In genomic region chr2:127414855-127415592, GRCh38 we compare ENCODE assay signal across 1 cellular context.
TF ChIP-seq lines count a peak whose summit lies in the region.

No MANE protein-coding gene starts in this region.

TF ChIP-seq in HepG2, 621 proteins besides CTCF, POLR2A, EP300 and RAD21 (continues in another document):
- no peak for TF ChIP-seq SP2 (CRISPR knock-in tag; IDR thresholded peaks at IDR 0.05)
- TF ChIP-seq ZNF510 (CRISPR knock-in tag; IDR thresholded peaks at IDR 0.05; ENCODE audit: low read depth), result 0 out of 2 replicates have a peak, but pooled peaks have one; percentile 49
- no peak for TF ChIP-seq ZC3H4 (CRISPR knock-in tag; IDR thresholded peaks at IDR 0.05; ENCODE audit: borderline replicate concordance)
- 0 out of 2 replicates have a peak, but pooled peaks have one; percentile 56 for TF ChIP-seq PRMT3 (CRISPR knock-in tag; IDR thresholded peaks at IDR 0.05; ENCODE audit: borderline replicate concordance, low read depth)
- TF ChIP-seq ZNF639 (CRISPR knock-in tag; conservative IDR thresholded peaks at IDR 0.05), result no peak
- peak; percentile 37; the same call in 1 of the 2 replicates for TF ChIP-seq YEATS2 (CRISPR knock-in tag; IDR thresholded peaks at IDR 0.05; ENCODE audit: borderline replicate concordance)
- TF ChIP-seq RFX1 (IDR thresholded peaks at IDR 0.05), result no peak
- TF ChIP-seq, protein P1, sequence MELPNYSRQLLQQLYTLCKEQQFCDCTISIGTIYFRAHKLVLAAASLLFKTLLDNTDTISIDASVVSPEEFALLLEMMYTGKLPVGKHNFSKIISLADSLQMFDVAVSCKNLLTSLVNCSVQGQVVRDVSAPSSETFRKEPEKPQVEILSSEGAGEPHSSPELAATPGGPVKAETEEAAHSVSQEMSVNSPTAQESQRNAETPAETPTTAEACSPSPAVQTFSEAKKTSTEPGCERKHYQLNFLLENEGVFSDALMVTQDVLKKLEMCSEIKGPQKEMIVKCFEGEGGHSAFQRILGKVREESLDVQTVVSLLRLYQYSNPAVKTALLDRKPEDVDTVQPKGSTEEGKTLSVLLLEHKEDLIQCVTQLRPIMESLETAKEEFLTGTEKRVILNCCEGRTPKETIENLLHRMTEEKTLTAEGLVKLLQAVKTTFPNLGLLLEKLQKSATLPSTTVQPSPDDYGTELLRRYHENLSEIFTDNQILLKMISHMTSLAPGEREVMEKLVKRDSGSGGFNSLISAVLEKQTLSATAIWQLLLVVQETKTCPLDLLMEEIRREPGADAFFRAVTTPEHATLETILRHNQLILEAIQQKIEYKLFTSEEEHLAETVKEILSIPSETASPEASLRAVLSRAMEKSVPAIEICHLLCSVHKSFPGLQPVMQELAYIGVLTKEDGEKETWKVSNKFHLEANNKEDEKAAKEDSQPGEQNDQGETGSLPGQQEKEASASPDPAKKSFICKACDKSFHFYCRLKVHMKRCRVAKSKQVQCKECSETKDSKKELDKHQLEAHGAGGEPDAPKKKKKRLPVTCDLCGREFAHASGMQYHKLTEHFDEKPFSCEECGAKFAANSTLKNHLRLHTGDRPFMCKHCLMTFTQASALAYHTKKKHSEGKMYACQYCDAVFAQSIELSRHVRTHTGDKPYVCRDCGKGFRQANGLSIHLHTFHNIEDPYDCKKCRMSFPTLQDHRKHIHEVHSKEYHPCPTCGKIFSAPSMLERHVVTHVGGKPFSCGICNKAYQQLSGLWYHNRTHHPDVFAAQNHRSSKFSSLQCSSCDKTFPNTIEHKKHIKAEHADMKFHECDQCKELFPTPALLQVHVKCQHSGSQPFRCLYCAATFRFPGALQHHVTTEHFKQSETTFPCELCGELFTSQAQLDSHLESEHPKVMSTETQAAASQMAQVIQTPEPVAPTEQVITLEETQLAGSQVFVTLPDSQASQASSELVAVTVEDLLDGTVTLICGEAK (IDR thresholded peaks at IDR 0.05), result no peak
- TF ChIP-seq, protein P1 (CRISPR knock-in tag; IDR thresholded peaks at IDR 0.05), result 0 out of 2 replicates have a peak, but pooled peaks have one; percentile 49
- no peak for TF ChIP-seq ZBTB2 (CRISPR knock-in tag; IDR thresholded peaks at IDR 0.05; ENCODE audit: low read depth)
- TF ChIP-seq TBX3 (IDR thresholded peaks at IDR 0.05; ENCODE audit: borderline replicate concordance), result no peak
- TF ChIP-seq ASH2L (IDR thresholded peaks at IDR 0.05; ENCODE audit: insufficient read length, low read depth, low read length), result no peak
- TF ChIP-seq, protein P2, sequence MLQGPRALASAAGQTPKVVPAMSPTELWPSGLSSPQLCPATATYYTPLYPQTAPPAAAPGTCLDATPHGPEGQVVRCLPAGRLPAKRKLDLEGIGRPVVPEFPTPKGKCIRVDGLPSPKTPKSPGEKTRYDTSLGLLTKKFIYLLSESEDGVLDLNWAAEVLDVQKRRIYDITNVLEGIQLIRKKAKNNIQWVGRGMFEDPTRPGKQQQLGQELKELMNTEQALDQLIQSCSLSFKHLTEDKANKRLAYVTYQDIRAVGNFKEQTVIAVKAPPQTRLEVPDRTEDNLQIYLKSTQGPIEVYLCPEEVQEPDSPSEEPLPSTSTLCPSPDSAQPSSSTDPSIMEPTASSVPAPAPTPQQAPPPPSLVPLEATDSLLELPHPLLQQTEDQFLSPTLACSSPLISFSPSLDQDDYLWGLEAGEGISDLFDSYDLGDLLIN (CRISPR knock-in tag; IDR thresholded peaks at IDR 0.05; ENCODE audit: borderline replicate concordance), result no peak
- no peak for TF ChIP-seq AKAP8 (CRISPR knock-in tag; IDR thresholded peaks at IDR 0.05)
- no peak for TF ChIP-seq ZNF180 (CRISPR knock-in tag; IDR thresholded peaks at IDR 0.05; ENCODE audit: borderline replicate concordance, low read depth)
- TF ChIP-seq ZNF577 (CRISPR knock-in tag; IDR thresholded peaks at IDR 0.05; ENCODE audit: borderline replicate concordance, low read depth), result no peak
- TF ChIP-seq, protein P3, sequence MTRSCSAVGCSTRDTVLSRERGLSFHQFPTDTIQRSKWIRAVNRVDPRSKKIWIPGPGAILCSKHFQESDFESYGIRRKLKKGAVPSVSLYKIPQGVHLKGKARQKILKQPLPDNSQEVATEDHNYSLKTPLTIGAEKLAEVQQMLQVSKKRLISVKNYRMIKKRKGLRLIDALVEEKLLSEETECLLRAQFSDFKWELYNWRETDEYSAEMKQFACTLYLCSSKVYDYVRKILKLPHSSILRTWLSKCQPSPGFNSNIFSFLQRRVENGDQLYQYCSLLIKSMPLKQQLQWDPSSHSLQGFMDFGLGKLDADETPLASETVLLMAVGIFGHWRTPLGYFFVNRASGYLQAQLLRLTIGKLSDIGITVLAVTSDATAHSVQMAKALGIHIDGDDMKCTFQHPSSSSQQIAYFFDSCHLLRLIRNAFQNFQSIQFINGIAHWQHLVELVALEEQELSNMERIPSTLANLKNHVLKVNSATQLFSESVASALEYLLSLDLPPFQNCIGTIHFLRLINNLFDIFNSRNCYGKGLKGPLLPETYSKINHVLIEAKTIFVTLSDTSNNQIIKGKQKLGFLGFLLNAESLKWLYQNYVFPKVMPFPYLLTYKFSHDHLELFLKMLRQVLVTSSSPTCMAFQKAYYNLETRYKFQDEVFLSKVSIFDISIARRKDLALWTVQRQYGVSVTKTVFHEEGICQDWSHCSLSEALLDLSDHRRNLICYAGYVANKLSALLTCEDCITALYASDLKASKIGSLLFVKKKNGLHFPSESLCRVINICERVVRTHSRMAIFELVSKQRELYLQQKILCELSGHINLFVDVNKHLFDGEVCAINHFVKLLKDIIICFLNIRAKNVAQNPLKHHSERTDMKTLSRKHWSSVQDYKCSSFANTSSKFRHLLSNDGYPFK (CRISPR knock-in tag; IDR thresholded peaks at IDR 0.05; ENCODE audit: borderline replicate concordance), result no peak
- TF ChIP-seq ZNF18 (CRISPR knock-in tag; IDR thresholded peaks at IDR 0.05; ENCODE audit: insufficient replicate concordance), result no peak
- TF ChIP-seq, protein P4, sequence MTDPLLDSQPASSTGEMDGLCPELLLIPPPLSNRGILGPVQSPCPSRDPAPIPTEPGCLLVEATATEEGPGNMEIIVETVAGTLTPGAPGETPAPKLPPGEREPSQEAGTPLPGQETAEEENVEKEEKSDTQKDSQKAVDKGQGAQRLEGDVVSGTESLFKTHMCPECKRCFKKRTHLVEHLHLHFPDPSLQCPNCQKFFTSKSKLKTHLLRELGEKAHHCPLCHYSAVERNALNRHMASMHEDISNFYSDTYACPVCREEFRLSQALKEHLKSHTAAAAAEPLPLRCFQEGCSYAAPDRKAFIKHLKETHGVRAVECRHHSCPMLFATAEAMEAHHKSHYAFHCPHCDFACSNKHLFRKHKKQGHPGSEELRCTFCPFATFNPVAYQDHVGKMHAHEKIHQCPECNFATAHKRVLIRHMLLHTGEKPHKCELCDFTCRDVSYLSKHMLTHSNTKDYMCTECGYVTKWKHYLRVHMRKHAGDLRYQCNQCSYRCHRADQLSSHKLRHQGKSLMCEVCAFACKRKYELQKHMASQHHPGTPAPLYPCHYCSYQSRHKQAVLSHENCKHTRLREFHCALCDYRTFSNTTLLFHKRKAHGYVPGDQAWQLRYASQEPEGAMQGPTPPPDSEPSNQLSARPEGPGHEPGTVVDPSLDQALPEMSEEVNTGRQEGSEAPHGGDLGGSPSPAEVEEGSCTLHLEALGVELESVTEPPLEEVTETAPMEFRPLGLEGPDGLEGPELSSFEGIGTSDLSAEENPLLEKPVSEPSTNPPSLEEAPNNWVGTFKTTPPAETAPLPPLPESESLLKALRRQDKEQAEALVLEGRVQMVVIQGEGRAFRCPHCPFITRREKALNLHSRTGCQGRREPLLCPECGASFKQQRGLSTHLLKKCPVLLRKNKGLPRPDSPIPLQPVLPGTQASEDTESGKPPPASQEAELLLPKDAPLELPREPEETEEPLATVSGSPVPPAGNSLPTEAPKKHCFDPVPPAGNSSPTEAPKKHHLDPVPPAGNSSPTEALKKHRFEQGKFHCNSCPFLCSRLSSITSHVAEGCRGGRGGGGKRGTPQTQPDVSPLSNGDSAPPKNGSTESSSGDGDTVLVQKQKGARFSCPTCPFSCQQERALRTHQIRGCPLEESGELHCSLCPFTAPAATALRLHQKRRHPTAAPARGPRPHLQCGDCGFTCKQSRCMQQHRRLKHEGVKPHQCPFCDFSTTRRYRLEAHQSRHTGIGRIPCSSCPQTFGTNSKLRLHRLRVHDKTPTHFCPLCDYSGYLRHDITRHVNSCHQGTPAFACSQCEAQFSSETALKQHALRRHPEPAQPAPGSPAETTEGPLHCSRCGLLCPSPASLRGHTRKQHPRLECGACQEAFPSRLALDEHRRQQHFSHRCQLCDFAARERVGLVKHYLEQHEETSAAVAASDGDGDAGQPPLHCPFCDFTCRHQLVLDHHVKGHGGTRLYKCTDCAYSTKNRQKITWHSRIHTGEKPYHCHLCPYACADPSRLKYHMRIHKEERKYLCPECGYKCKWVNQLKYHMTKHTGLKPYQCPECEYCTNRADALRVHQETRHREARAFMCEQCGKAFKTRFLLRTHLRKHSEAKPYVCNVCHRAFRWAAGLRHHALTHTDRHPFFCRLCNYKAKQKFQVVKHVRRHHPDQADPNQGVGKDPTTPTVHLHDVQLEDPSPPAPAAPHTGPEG (CRISPR knock-in tag; IDR thresholded peaks at IDR 0.05), result no peak
- TF ChIP-seq ZC3H13 (CRISPR knock-in tag; IDR thresholded peaks at IDR 0.05), result no peak
- no peak for TF ChIP-seq ZBTB4 (CRISPR knock-in tag; IDR thresholded peaks at IDR 0.05; ENCODE audit: borderline replicate concordance)
- TF ChIP-seq NFYB (CRISPR knock-in tag; IDR thresholded peaks at IDR 0.05), result no peak
